ENCODE assay signal across 1 cellular context in genomic region chr3:130850044-130850797, GRCh38.
TF ChIP-seq lines count a peak whose summit lies in the region.

No MANE protein-coding gene starts in this region.

TF ChIP-seq in GM12878, 131 proteins besides CTCF, POLR2A, EP300 and RAD21 (continued from another document and continues in another):
- TF ChIP-seq TAF1 (IDR thresholded peaks at IDR 0.05; ENCODE audit: borderline replicate concordance, low read depth, low read length) (peak; percentile 69; the same call in 1 of the 2 replicates), LARP7 (IDR thresholded peaks at IDR 0.05) (no peak), IRF4 (IDR thresholded peaks at IDR 0.05; ENCODE audit: low read depth, low read length) (peak; percentile 27; the same call in 1 of the 2 replicates), PML (IDR thresholded peaks at IDR 0.05; ENCODE audit: low read length) (peak; percentile 84), ZNF207 (IDR thresholded peaks at IDR 0.05; ENCODE audit: borderline replicate concordance) (0 out of 2 replicates have a peak, but pooled peaks have one; percentile 39), POLR2AphosphoS5 (IDR thresholded peaks at IDR 0.05; ENCODE audit: low read length) (peak; percentile 93), HCFC1 (IDR thresholded peaks at IDR 0.05; ENCODE audit: low read length) (no peak), JUND (IDR thresholded peaks at IDR 0.05; ENCODE audit: low read depth, low read length) (peak; percentile 71; the same call in 1 of the 2 replicates), TBL1XR1 (IDR thresholded peaks at IDR 0.05; ENCODE audit: low read depth, low read length) (peak; percentile 90), FOXK2 (IDR thresholded peaks at IDR 0.05) (no peak), MYC (IDR thresholded peaks at IDR 0.05; ENCODE audit: insufficient read depth, insufficient read length, insufficient replicate concordance, low read length, severe bottlenecking) (no peak), MEF2A (IDR thresholded peaks at IDR 0.05; ENCODE audit: insufficient read depth, low read depth, low read length) (peak; percentile 91), GATAD2B (conservative IDR thresholded peaks at IDR 0.05; ENCODE audit: low read depth) (0 out of 2 replicates have a peak, but pooled peaks have one; percentile 48), IKZF2 (IDR thresholded peaks at IDR 0.05) (peak; percentile 100), MXI1 (IDR thresholded peaks at IDR 0.05; ENCODE audit: low read depth, low read length) (peak; percentile 90), ZNF687 (IDR thresholded peaks at IDR 0.05) (no peak), RUNX3 (IDR thresholded peaks at IDR 0.05; ENCODE audit: low read length) (peak; percentile 100), FOXM1 (IDR thresholded peaks at IDR 0.05; ENCODE audit: low read depth, low read length) (peak; percentile 99), CBFB (IDR thresholded peaks at IDR 0.05; ENCODE audit: low read depth) (peak; percentile 87), ZSCAN29 (IDR thresholded peaks at IDR 0.05) (peak; percentile 41; the same call in 1 of the 2 replicates), NR2C2 (IDR thresholded peaks at IDR 0.05; ENCODE audit: borderline replicate concordance, control insufficient read depth, insufficient read length, low read depth) (no peak), BHLHE40 (IDR thresholded peaks at IDR 0.05; ENCODE audit: borderline replicate concordance in 1 of 2, low read depth in 2 of 2, low read length in 1 of 2) (peak; percentile 99 to 100), NR2F1 (conservative IDR thresholded peaks at IDR 0.05) (peak; percentile 76), HDGF (IDR thresholded peaks at IDR 0.05) (0 out of 2 replicates have a peak, but pooled peaks have one; percentile 17), SMAD5 (IDR thresholded peaks at IDR 0.05; ENCODE audit: low read depth) (0 out of 2 replicates have a peak, but pooled peaks have one; percentile 42), SUZ12 (IDR thresholded peaks at IDR 0.05; ENCODE audit: unreplicated experiment) (no peak), MTA3 (IDR thresholded peaks at IDR 0.05; ENCODE audit: borderline replicate concordance, low read length) (peak; percentile 95), RELA (IDR thresholded peaks at IDR 0.05; ENCODE audit: borderline replicate concordance, partially characterized antibody) (peak; percentile 95), MAX (IDR thresholded peaks at IDR 0.05; ENCODE audit: low read depth, low read length) (no peak), MTA2 (IDR thresholded peaks at IDR 0.05; ENCODE audit: low read depth) (peak; percentile 97), SREBF2 (IDR thresholded peaks at IDR 0.05; ENCODE audit: low read length) (no peak), SIN3A (IDR thresholded peaks at IDR 0.05; ENCODE audit: low read depth, low read length) (0 out of 2 replicates have a peak, but pooled peaks have one; percentile 12), NFIC (IDR thresholded peaks at IDR 0.05; ENCODE audit: low read depth, low read length) (peak; percentile 98), TARDBP (IDR thresholded peaks at IDR 0.05; ENCODE audit: borderline replicate concordance) (no peak), IKZF1 (conservative IDR thresholded peaks at IDR 0.05) (peak; percentile 99), STAT3 (IDR thresholded peaks at IDR 0.05; ENCODE audit: low read depth, low read length) (peak; percentile 98), ZNF622 (IDR thresholded peaks at IDR 0.05) (no peak), HDAC2 (IDR thresholded peaks at IDR 0.05) (no peak), ETV6 (conservative IDR thresholded peaks at IDR 0.05 in 1 of 2, IDR thresholded peaks at IDR 0.05 in 1 of 2; ENCODE audit: borderline replicate concordance in 1 of 2, low read depth in 1 of 2) (peak in 1 of 2 experiments; percentile 81; a peak in 1 of 4 replicates), SKIL (IDR thresholded peaks at IDR 0.05; ENCODE audit: low read depth, poor library complexity, severe bottlenecking) (peak; percentile 99)
- TF ChIP-seq, protein P1, sequence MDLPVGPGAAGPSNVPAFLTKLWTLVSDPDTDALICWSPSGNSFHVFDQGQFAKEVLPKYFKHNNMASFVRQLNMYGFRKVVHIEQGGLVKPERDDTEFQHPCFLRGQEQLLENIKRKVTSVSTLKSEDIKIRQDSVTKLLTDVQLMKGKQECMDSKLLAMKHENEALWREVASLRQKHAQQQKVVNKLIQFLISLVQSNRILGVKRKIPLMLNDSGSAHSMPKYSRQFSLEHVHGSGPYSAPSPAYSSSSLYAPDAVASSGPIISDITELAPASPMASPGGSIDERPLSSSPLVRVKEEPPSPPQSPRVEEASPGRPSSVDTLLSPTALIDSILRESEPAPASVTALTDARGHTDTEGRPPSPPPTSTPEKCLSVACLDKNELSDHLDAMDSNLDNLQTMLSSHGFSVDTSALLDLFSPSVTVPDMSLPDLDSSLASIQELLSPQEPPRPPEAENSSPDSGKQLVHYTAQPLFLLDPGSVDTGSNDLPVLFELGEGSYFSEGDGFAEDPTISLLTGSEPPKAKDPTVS (IDR thresholded peaks at IDR 0.05; ENCODE audit: low read depth, low read length) = peak; percentile 94
- TF ChIP-seq, protein P2, sequence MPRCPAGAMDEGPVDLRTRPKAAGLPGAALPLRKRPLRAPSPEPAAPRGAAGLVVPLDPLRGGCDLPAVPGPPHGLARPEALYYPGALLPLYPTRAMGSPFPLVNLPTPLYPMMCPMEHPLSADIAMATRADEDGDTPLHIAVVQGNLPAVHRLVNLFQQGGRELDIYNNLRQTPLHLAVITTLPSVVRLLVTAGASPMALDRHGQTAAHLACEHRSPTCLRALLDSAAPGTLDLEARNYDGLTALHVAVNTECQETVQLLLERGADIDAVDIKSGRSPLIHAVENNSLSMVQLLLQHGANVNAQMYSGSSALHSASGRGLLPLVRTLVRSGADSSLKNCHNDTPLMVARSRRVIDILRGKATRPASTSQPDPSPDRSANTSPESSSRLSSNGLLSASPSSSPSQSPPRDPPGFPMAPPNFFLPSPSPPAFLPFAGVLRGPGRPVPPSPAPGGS (IDR thresholded peaks at IDR 0.05; ENCODE audit: borderline replicate concordance, insufficient read depth, low read depth, low read length, poor library complexity, severe bottlenecking) = peak; percentile 80
- TF ChIP-seq, protein P3, sequence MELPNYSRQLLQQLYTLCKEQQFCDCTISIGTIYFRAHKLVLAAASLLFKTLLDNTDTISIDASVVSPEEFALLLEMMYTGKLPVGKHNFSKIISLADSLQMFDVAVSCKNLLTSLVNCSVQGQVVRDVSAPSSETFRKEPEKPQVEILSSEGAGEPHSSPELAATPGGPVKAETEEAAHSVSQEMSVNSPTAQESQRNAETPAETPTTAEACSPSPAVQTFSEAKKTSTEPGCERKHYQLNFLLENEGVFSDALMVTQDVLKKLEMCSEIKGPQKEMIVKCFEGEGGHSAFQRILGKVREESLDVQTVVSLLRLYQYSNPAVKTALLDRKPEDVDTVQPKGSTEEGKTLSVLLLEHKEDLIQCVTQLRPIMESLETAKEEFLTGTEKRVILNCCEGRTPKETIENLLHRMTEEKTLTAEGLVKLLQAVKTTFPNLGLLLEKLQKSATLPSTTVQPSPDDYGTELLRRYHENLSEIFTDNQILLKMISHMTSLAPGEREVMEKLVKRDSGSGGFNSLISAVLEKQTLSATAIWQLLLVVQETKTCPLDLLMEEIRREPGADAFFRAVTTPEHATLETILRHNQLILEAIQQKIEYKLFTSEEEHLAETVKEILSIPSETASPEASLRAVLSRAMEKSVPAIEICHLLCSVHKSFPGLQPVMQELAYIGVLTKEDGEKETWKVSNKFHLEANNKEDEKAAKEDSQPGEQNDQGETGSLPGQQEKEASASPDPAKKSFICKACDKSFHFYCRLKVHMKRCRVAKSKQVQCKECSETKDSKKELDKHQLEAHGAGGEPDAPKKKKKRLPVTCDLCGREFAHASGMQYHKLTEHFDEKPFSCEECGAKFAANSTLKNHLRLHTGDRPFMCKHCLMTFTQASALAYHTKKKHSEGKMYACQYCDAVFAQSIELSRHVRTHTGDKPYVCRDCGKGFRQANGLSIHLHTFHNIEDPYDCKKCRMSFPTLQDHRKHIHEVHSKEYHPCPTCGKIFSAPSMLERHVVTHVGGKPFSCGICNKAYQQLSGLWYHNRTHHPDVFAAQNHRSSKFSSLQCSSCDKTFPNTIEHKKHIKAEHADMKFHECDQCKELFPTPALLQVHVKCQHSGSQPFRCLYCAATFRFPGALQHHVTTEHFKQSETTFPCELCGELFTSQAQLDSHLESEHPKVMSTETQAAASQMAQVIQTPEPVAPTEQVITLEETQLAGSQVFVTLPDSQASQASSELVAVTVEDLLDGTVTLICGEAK (IDR thresholded peaks at IDR 0.05; ENCODE audit: borderline replicate concordance) = no peak
- TF ChIP-seq, protein P4, sequence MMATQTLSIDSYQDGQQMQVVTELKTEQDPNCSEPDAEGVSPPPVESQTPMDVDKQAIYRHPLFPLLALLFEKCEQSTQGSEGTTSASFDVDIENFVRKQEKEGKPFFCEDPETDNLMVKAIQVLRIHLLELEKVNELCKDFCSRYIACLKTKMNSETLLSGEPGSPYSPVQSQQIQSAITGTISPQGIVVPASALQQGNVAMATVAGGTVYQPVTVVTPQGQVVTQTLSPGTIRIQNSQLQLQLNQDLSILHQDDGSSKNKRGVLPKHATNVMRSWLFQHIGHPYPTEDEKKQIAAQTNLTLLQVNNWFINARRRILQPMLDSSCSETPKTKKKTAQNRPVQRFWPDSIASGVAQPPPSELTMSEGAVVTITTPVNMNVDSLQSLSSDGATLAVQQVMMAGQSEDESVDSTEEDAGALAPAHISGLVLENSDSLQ (IDR thresholded peaks at IDR 0.05) = peak; percentile 34; the same call in 1 of the 2 replicates
- TF ChIP-seq, protein P5, sequence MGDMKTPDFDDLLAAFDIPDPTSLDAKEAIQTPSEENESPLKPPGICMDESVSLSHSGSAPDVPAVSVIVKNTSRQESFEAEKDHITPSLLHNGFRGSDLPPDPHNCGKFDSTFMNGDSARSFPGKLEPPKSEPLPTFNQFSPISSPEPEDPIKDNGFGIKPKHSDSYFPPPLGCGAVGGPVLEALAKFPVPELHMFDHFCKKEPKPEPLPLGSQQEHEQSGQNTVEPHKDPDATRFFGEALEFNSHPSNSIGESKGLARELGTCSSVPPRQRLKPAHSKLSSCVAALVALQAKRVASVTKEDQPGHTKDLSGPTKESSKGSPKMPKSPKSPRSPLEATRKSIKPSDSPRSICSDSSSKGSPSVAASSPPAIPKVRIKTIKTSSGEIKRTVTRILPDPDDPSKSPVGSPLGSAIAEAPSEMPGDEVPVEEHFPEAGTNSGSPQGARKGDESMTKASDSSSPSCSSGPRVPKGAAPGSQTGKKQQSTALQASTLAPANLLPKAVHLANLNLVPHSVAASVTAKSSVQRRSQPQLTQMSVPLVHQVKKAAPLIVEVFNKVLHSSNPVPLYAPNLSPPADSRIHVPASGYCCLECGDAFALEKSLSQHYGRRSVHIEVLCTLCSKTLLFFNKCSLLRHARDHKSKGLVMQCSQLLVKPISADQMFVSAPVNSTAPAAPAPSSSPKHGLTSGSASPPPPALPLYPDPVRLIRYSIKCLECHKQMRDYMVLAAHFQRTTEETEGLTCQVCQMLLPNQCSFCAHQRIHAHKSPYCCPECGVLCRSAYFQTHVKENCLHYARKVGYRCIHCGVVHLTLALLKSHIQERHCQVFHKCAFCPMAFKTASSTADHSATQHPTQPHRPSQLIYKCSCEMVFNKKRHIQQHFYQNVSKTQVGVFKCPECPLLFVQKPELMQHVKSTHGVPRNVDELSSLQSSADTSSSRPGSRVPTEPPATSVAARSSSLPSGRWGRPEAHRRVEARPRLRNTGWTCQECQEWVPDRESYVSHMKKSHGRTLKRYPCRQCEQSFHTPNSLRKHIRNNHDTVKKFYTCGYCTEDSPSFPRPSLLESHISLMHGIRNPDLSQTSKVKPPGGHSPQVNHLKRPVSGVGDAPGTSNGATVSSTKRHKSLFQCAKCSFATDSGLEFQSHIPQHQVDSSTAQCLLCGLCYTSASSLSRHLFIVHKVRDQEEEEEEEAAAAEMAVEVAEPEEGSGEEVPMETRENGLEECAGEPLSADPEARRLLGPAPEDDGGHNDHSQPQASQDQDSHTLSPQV (IDR thresholded peaks at IDR 0.05) = peak; percentile 85; the same call in 1 of the 2 replicates
